9 cellular contexts compared by ENCODE assay signal in the genomic region with DNA sequence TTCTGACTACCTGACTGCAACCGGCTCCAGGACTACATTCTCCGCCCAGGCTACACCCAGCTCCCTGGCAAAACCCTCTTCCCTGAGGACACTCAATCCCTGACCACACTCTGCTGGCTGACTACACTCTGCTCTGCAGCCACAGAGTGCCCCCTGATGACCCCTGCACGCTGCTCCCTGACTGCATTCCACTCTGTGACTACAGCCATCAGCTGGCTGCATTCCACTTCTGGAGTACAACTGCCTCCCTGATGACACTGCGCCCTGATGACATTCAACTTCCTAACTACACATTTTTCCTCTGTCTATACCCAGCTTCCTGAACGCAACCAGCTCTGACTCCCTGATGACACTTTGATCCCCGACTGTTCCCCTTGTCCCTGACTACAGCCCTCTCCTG.
DNase-seq lines count a peak whose midpoint lies in the region; ATAC-seq and TF ChIP-seq lines count a peak whose summit lies in the region.
"Had no signal": no experiment of that assay in that cellular context is flagged by ENCODE, and none has a peak within 500 bp of the region (broad histone marks: within the 10 kb centered on the region; RNA-seq: fewer than 3 reads in every experiment).

No MANE protein-coding gene starts in this region.

- H3K4me3 ChIP-seq in GM23338 (no peak overlapping the region), left ventricle myocardium inferior (no peak overlapping the region), trophoblast cell (ENCODE audit: low read depth, low read length) (no peak overlapping the region)
- H3K4me3 ChIP-seq: tibial nerve had no signal

- peaks cover 2% of the 10 kb centered on the region for H3K79me1 ChIP-seq in trophoblast cell (ENCODE audit: low read length)

- peak overlapping the region; percentile 2 for H2BK5ac ChIP-seq in trophoblast cell (ENCODE audit: low read depth, low read length, poor library complexity)

- no peak overlapping the region for H3K4me3 Mint-ChIP-seq in GM23338

- no peak overlapping the region for H3K4ac ChIP-seq in trophoblast cell (ENCODE audit: low read depth, low read length)

- no peaks in the 10 kb centered on the region for H3K9me3 ChIP-seq in left ventricle myocardium inferior (replicated peaks)
- H3K9me3 ChIP-seq in trophoblast cell (ENCODE audit: insufficient read depth, low read depth, low read length) = no peaks in the 10 kb centered on the region
- H3K9me3 ChIP-seq: tibial nerve had no signal

- no peak overlapping the region for H4K8ac ChIP-seq in trophoblast cell (ENCODE audit: low read depth, low read length)

- H3K4me1 ChIP-seq in GM23338 (ENCODE audit: insufficient read depth) (peaks cover 6% of the 10 kb centered on the region; the same call in 1 of the 2 replicates), left ventricle myocardium inferior (no peaks in the 10 kb centered on the region), trophoblast cell (ENCODE audit: control insufficient read depth in 1 of 2, insufficient read depth in 2 of 2, low read length in 2 of 2) (peaks cover 6 to 11% of the 10 kb centered on the region in 2 experiments)

- H3K27me3 Mint-ChIP-seq in GM23338 (ENCODE audit: insufficient read depth, low read depth, poor library complexity) = peaks cover 1% of the 10 kb centered on the region

- H3K79me2 ChIP-seq in GM23338 (replicated peaks; ENCODE audit: insufficient read depth) = no peaks in the 10 kb centered on the region
- no peaks in the 10 kb centered on the region for H3K79me2 ChIP-seq in trophoblast cell (ENCODE audit: control insufficient read depth, insufficient read depth, low read length, poor library complexity)

- H3K27ac ChIP-seq in GM23338 (ENCODE audit: low read depth) (no peak overlapping the region), left ventricle myocardium inferior (replicated peaks) (no peak overlapping the region), trophoblast cell (ENCODE audit: low read depth, low read length) (peak overlapping the region; percentile 29)
- H3K27ac ChIP-seq: tibial nerve had no signal

- ATAC-seq in GM23338 = peak; percentile 97
- no peak for ATAC-seq in GM21447 (IDR thresholded peaks at IDR 0.05; ENCODE audit: unreplicated experiment)
- no peak for ATAC-seq in HG02763 (IDR thresholded peaks at IDR 0.05; ENCODE audit: unreplicated experiment)

- H4K12ac ChIP-seq in trophoblast cell (ENCODE audit: low read depth, low read length) = no peak overlapping the region

- H3F3A ChIP-seq in GM23338 (replicated peaks; ENCODE audit: low read depth) = no peaks in the 10 kb centered on the region

- peak overlapping the region; percentile 6 for H2BK120ac ChIP-seq in trophoblast cell (ENCODE audit: insufficient read depth, low read length, poor library complexity)

- H3K9me3 Mint-ChIP-seq in GM23338 = no peaks in the 10 kb centered on the region

- no peak overlapping the region for H3K18ac ChIP-seq in trophoblast cell (ENCODE audit: low read length)

- intact Hi-C loops in left ventricle myocardium inferior (cut with micrococcal nuclease) = no loop called here

- no peak overlapping the region for H3K9ac ChIP-seq in trophoblast cell (ENCODE audit: low read length)

- no peaks in the 10 kb centered on the region for H3K27me3 ChIP-seq in GM23338 (ENCODE audit: insufficient read depth)
- no peaks in the 10 kb centered on the region for H3K27me3 ChIP-seq in left ventricle myocardium inferior (ENCODE audit: low read depth)
- no peaks in the 10 kb centered on the region for H3K27me3 ChIP-seq in trophoblast cell (ENCODE audit: insufficient read depth, low read length)
- H3K27me3 ChIP-seq: tibial nerve had no signal

- peak in 1 of 2 experiments; percentile 65; a peak in 2 of 4 replicates for TF ChIP-seq CTCF in GM23338 (conservative IDR thresholded peaks at IDR 0.05; ENCODE audit: low read depth in 2 of 2)
- no peak for TF ChIP-seq CTCF in left ventricle myocardium inferior (IDR thresholded peaks at IDR 0.05; ENCODE audit: borderline replicate concordance)

- H3K4me1 Mint-ChIP-seq in GM23338 = peaks cover 28% of the 10 kb centered on the region

- WGBS in trophoblast cell (ENCODE audit: extremely low coverage, insufficient coverage, insufficient read length) = no CpG with 5 or more reads among the region's 6 CpGs

- H2AFZ ChIP-seq in GM23338 (peak overlapping the region; percentile 72; the same call in 1 of the 2 replicates), trophoblast cell (ENCODE audit: insufficient read depth, low read length, poor library complexity) (peak overlapping the region; percentile 3)

- H3K23ac ChIP-seq in trophoblast cell (ENCODE audit: low read length) = no peak overlapping the region

- H3K36me3 ChIP-seq in GM23338 (ENCODE audit: insufficient read depth) (no peaks in the 10 kb centered on the region), left ventricle myocardium inferior (no peaks in the 10 kb centered on the region), trophoblast cell (ENCODE audit: control insufficient read depth in 1 of 2, insufficient read depth in 2 of 2, low read length in 2 of 2) (no peaks in the 10 kb centered on the region)
- H3K36me3 ChIP-seq: tibial nerve had no signal

- no peak overlapping the region for H2AK5ac ChIP-seq in trophoblast cell (ENCODE audit: low read length)

- no peak overlapping the region for H3K14ac ChIP-seq in trophoblast cell (ENCODE audit: low read length)

- no peaks in the 10 kb centered on the region for H3K36me3 Mint-ChIP-seq in GM23338 (ENCODE audit: low read depth)

- H3K9me2 ChIP-seq in GM23338 (ENCODE audit: insufficient read depth) = peaks cover 9% of the 10 kb centered on the region; the same call in 1 of the 2 replicates

- H4K20me1 ChIP-seq in GM23338 (replicated peaks; ENCODE audit: insufficient read depth) = no peaks in the 10 kb centered on the region

- peak overlapping the region; percentile 66 for H3K27ac Mint-ChIP-seq in GM23338

- H3K4me2 ChIP-seq in GM23338 (no peak overlapping the region), trophoblast cell (ENCODE audit: low read length) (peak overlapping the region; percentile 25)

- no peak overlapping the region for H2BK12ac ChIP-seq in trophoblast cell (ENCODE audit: low read length)

- peak overlapping the region; percentile 60 for H4K91ac ChIP-seq in trophoblast cell (ENCODE audit: low read depth, low read length)

- DNase-seq in GM23338 (ENCODE audit: low spot score) (peak; percentile 74), RPMI7951 (ENCODE audit: low read depth) (peak; percentile 5), left ventricle myocardium inferior (peak; percentile 23), trophoblast cell (peak; percentile 87 to 96), T-helper 2 cell (no peak)
- no peak for DNase-seq in stimulated activated CD4-positive, alpha-beta T cell treated with anti-CD3 and anti-CD28 coated beads, Interleukin-1b, Interleukin-23, amount 100 ng/mL, for 48 hours

TF ChIP-seq in GM23338, 12 proteins besides CTCF, POLR2A, EP300 and RAD21 (continues in another document):
- no peak for TF ChIP-seq POLR2AphosphoS5 (IDR thresholded peaks at IDR 0.05; ENCODE audit: low read depth)
- TF ChIP-seq ZNF114 (CRISPR knock-in tag; IDR thresholded peaks at IDR 0.05) = no peak
- TF ChIP-seq STAT1 (IDR thresholded peaks at IDR 0.05; ENCODE audit: unreplicated experiment) = no peak
- no peak for TF ChIP-seq EZH2phosphoT487 (IDR thresholded peaks at IDR 0.05; ENCODE audit: unreplicated experiment)
- TF ChIP-seq, protein P1, sequence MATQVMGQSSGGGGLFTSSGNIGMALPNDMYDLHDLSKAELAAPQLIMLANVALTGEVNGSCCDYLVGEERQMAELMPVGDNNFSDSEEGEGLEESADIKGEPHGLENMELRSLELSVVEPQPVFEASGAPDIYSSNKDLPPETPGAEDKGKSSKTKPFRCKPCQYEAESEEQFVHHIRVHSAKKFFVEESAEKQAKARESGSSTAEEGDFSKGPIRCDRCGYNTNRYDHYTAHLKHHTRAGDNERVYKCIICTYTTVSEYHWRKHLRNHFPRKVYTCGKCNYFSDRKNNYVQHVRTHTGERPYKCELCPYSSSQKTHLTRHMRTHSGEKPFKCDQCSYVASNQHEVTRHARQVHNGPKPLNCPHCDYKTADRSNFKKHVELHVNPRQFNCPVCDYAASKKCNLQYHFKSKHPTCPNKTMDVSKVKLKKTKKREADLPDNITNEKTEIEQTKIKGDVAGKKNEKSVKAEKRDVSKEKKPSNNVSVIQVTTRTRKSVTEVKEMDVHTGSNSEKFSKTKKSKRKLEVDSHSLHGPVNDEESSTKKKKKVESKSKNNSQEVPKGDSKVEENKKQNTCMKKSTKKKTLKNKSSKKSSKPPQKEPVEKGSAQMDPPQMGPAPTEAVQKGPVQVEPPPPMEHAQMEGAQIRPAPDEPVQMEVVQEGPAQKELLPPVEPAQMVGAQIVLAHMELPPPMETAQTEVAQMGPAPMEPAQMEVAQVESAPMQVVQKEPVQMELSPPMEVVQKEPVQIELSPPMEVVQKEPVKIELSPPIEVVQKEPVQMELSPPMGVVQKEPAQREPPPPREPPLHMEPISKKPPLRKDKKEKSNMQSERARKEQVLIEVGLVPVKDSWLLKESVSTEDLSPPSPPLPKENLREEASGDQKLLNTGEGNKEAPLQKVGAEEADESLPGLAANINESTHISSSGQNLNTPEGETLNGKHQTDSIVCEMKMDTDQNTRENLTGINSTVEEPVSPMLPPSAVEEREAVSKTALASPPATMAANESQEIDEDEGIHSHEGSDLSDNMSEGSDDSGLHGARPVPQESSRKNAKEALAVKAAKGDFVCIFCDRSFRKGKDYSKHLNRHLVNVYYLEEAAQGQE (IDR thresholded peaks at IDR 0.05; ENCODE audit: unreplicated experiment) = no peak
- TF ChIP-seq, protein P2, sequence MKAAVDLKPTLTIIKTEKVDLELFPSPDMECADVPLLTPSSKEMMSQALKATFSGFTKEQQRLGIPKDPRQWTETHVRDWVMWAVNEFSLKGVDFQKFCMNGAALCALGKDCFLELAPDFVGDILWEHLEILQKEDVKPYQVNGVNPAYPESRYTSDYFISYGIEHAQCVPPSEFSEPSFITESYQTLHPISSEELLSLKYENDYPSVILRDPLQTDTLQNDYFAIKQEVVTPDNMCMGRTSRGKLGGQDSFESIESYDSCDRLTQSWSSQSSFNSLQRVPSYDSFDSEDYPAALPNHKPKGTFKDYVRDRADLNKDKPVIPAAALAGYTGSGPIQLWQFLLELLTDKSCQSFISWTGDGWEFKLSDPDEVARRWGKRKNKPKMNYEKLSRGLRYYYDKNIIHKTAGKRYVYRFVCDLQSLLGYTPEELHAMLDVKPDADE (IDR thresholded peaks at IDR 0.05) = no peak
- TF ChIP-seq CREB1 (CRISPR knock-in tag; IDR thresholded peaks at IDR 0.05; ENCODE audit: low read depth) = no peak

Comparison
In these comparisons a context has a peak if more than half of its experiments do, and no peak if none do; other contexts are left out.
1. DNase-seq: peak in GM23338 (single experiment), RPMI7951 (single experiment), left ventricle myocardium inferior (single experiment) and trophoblast cell (2 of 2); none in T-helper 2 cell (0 of 5) and stimulated activated CD4-positive, alpha-beta T cell treated with anti-CD3 and anti-CD28 coated beads, Interleukin-1b, Interleukin-23, amount 100 ng/mL, for 48 hours (single experiment).